ENCODE assay signal across 16 cellular contexts in the genomic region with DNA sequence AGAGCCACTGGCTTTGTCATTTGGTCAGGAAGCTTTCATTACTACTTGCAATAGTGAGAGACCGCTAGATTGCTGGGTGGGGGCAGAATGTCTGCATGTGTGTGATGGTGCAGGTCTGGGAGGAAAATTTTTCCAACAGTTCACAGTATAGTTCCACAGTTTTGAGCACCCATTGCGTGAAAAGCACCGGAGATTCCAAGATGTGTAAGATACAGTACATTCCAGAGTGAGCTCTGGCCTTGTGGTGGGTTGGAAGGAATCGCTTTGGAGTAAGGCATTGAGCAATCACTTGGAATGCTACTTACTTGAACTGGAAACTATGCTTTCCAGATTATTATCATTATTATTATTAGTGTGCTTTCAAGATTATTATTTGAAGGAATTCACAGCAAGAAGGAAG. TPM values are rescaled to one million over a fixed set of nuclear protein-coding genes. Genes with fewer than 3 reads are reported as not detected.
DNase-seq lines count a peak whose midpoint lies in the region; TF ChIP-seq lines count a peak whose summit lies in the region.
"Had no signal": no experiment of that assay in that cellular context is flagged by ENCODE, and none has a peak within 500 bp of the region (broad histone marks: within the 10 kb centered on the region; RNA-seq: fewer than 3 reads in every experiment).

No MANE protein-coding gene starts in this region.

- H3K36me3 ChIP-seq in mammary epithelial cell (ENCODE audit: insufficient read depth, low read length): peaks cover 8% of the 10 kb centered on the region
- H3K36me3 ChIP-seq: adrenal gland, thyroid gland had no signal

- CTCF ChIA-PET in mammary epithelial cell (lab: Charles Lee; ENCODE audit: low non-redundant PET): no interaction called here

- no TSS peak for BruUV-seq in mammary epithelial cell (replicated peaks; lab: Mats Ljungman, UMichigan)

- dilution Hi-C loops in mammary epithelial cell (cut with HindIII; ENCODE audit: low sequenced_read_pairs): no loop called here

- peaks cover 17% of the 10 kb centered on the region for H3K4me1 ChIP-seq in mammary epithelial cell (ENCODE audit: insufficient read depth, low read length)
- H3K4me1 ChIP-seq: esophagus squamous epithelium had no signal

- DNase-seq in AG08396 (ENCODE audit: low spot score) (peak; percentile 37), HFF-Myc (ENCODE audit: extremely low read depth, low read depth) (peak; percentile 59), mammary epithelial cell (peak; percentile 77), kidney tubule cell (ENCODE audit: low spot score) (peak; percentile 34), A172 (ENCODE audit: low spot score) (no peak), erythroblast (lab: John Stamatoyannopoulos, UW) (no peak), NCI-H2196 (lab: John Stamatoyannopoulos, UW; ENCODE audit: unreplicated experiment) (no peak), NCI-H748 (lab: John Stamatoyannopoulos, UW; ENCODE audit: unreplicated experiment) (no peak)
- DNase-seq: activated T-cell treated with anti-CD3 and anti-CD28 coated beads, Interleukin-2, amount 50 U/mL, for 4 hours; DMS53; esophagus squamous epithelium; NCI-H1105 treated with DMSO at 0.1 percent for 48 hours; NCI-H2227 treated with DMSO at 0.1 percent for 48 hours; OCI-M1; thyroid gland had no signal

- no peaks in the 10 kb centered on the region for H4K20me1 ChIP-seq in mammary epithelial cell (ENCODE audit: insufficient read depth, low read length)

- peak overlapping the region; percentile 38 for H3K27ac ChIP-seq in mammary epithelial cell (ENCODE audit: insufficient read depth, low read depth, low read length)
- H3K27ac ChIP-seq: adrenal gland, esophagus squamous epithelium, thyroid gland had no signal

- H3K9me3 ChIP-seq in mammary epithelial cell (replicated peaks; ENCODE audit: insufficient read depth, low read length): no peaks in the 10 kb centered on the region
- H3K9me3 ChIP-seq: adrenal gland, esophagus squamous epithelium, thyroid gland had no signal

- H3K27me3 ChIP-seq in mammary epithelial cell (ENCODE audit: insufficient read depth, low read length): no peaks in the 10 kb centered on the region
- H3K27me3 ChIP-seq: adrenal gland, esophagus squamous epithelium, thyroid gland had no signal

- H3K4me2 ChIP-seq in mammary epithelial cell (ENCODE audit: insufficient read depth, low read depth, low read length): peak overlapping the region; percentile 25

- intact Hi-C loops in mammary epithelial cell (cut with micrococcal nuclease): no loop called here

- TF ChIP-seq CTCF in HFF-Myc (IDR thresholded peaks at IDR 0.05; ENCODE audit: low read depth, low read length, missing control alignments) (no peak), mammary epithelial cell (conservative IDR thresholded peaks at IDR 0.05 in 1 of 2, IDR thresholded peaks at IDR 0.05 in 1 of 2; ENCODE audit: extremely low read depth in 1 of 2, insufficient read depth in 1 of 2, low read depth in 1 of 2, low read length in 2 of 2) (no peak)

- peaks cover 68% of the 10 kb centered on the region for H3K79me2 ChIP-seq in mammary epithelial cell (ENCODE audit: insufficient read depth, low read length)

- H3K9ac ChIP-seq in mammary epithelial cell (ENCODE audit: insufficient read depth, low read length): no peak overlapping the region

- 30% methylated on average over 4 of the region's 4 CpGs for WGBS in mammary epithelial cell (ENCODE audit: low coverage, missing lambda C conversion rate)

- no peak overlapping the region for H3K4me3 ChIP-seq in HFF-Myc (replicated peaks; ENCODE audit: low read depth, low read length)
- no peak overlapping the region for H3K4me3 ChIP-seq in mammary epithelial cell (replicated peaks in 1 of 3; ENCODE audit: insufficient read depth in 1 of 3, low read depth in 2 of 3, low read length in 3 of 3)
- H3K4me3 ChIP-seq: adrenal gland, esophagus squamous epithelium, thyroid gland had no signal

- in situ Hi-C loops in mammary epithelial cell (cut with MboI; ENCODE audit: low sequenced_read_pairs in 2 of 2): no loop called here

- TF ChIP-seq POLR2A in erythroblast (IDR thresholded peaks at IDR 0.05; ENCODE audit: low read length): no peak

- no peak overlapping the region for H2AFZ ChIP-seq in mammary epithelial cell (ENCODE audit: low read depth, low read length)

RNA-seq across cellular contexts. Expression of a gene that starts 47.6 kb away (rescaled TPM):
- total RNA-seq in mammary epithelial cell: 100 to 1,000 TPM; 191 to 302 TPM
- 60.4 TPM for polyA plus RNA-seq in mammary epithelial cell
- polyA minus RNA-seq in mammary epithelial cell: 101 TPM
- total RNA-seq in A172 (2014; rRNA removed; shearing (Covaris generic)): 47.9 and 53.1 TPM in 2 replicates

Comparison
In these comparisons a context has a peak if more than half of its experiments do, and no peak if none do; other contexts are left out.
1. DNase-seq: peak in AG08396 (single experiment), HFF-Myc (single experiment), mammary epithelial cell (single experiment) and kidney tubule cell (single experiment); none in A172 (single experiment), erythroblast (0 of 2), NCI-H2196 (single experiment) and NCI-H748 (single experiment).